In the genomic region with DNA sequence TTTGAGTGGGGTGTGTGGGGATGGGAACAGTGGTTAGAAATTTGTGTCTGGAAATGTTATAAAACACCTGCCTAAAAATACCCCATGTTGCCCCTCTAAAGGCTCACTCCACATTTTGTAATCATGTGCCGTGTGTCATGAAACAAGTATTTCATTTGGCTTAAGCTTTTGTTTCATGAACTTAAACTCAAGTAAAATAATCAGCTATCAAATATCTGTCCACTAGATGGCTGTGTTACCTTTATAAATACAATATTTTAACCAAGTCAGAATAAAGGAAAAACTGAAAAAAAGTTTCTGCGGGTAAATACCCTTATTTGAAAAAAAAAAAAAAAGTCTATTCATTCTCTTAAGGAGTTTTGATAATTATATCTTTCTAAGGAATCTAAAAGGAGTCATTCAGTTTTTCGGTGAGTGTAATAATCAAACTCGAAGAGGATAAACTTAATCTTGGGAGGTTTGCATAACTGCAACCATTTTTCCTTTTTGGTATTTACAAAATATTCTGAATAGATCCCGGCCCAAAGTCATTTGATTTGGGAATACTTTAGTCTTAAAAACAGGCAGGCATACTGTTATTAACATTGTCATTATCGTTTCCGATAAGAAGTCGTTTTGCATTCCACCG, we compare ENCODE assay signal across 9 cellular contexts. TPM values are rescaled to one million over a fixed set of nuclear protein-coding genes. Genes with fewer than 3 reads are reported as not detected.
DNase-seq lines count a peak whose midpoint lies in the region; ATAC-seq and FAIRE-seq lines count a peak whose summit lies in the region.
"Had no signal": no experiment of that assay in that cellular context is flagged by ENCODE, and none has a peak within 500 bp of the region (broad histone marks: within the 10 kb centered on the region; RNA-seq: fewer than 3 reads in every experiment).

No MANE protein-coding gene starts in this region.

- intact Hi-C loops in activated T-helper 2 cell treated with anti-CD3 and anti-CD28 coated beads, Interferon-gamma antibody, Interleukin-2, Interleukin-4, amounts not matched to agents 10 μg/mL and 5 μg/mL and 100 μg/mL, durations not matched to agents 14 hours and 24 hours and 36 hours (cut with micrococcal nuclease) = loop anchor here (1.0 to 10.0 kb wide), 3 partner anchors 268 to 482 kb away; no protein-coding TSS in a partner anchor

- ATAC-seq in GM18511 (IDR thresholded peaks at IDR 0.05; ENCODE audit: unreplicated experiment) = no peak

- H3K4me1 Mint-ChIP-seq in T-helper 2 cell treated with Interferon-gamma antibody and Interleukin-4, amounts not matched to agents 5 μg/mL and 100 μg/mL, for 36 hours (ENCODE audit: low read depth) = no peaks in the 10 kb centered on the region
- no peaks in the 10 kb centered on the region for H3K4me1 Mint-ChIP-seq in activated T-helper 2 cell treated with anti-CD3 and anti-CD28 coated beads, Interferon-gamma antibody, Interleukin-2, Interleukin-4, amounts not matched to agents 10 μg/mL and 5 μg/mL and 100 μg/mL, durations not matched to agents 14 hours and 24 hours and 36 hours (ENCODE audit: low read depth)
- H3K4me1 Mint-ChIP-seq: activated naive CD8-positive, alpha-beta T cell treated with anti-CD3 and anti-CD28 coated beads, Interleukin-2, amount 10 ng/mL, durations not matched to agents 7 days and 5 days had no signal

- FAIRE-seq in endometrium (lab: Jason Lieb, UNC) = peak; percentile 98

- peaks cover 17% of the 10 kb centered on the region for H3K27me3 Mint-ChIP-seq in T-helper 2 cell treated with Interferon-gamma antibody and Interleukin-4, amounts not matched to agents 5 μg/mL and 100 μg/mL, for 36 hours (ENCODE audit: low read depth)
- H3K27me3 Mint-ChIP-seq in activated T-helper 2 cell treated with anti-CD3 and anti-CD28 coated beads, Interferon-gamma antibody, Interleukin-2, Interleukin-4, amounts not matched to agents 10 μg/mL and 5 μg/mL and 100 μg/mL, durations not matched to agents 14 hours and 24 hours and 36 hours (ENCODE audit: low read depth) = peaks cover 23% of the 10 kb centered on the region

- H3K36me3 Mint-ChIP-seq in T-helper 2 cell treated with Interferon-gamma antibody and Interleukin-4, amounts not matched to agents 5 μg/mL and 100 μg/mL, for 36 hours (ENCODE audit: low read depth) = no peaks in the 10 kb centered on the region
- H3K36me3 Mint-ChIP-seq in activated T-helper 2 cell treated with anti-CD3 and anti-CD28 coated beads, Interferon-gamma antibody, Interleukin-2, Interleukin-4, amounts not matched to agents 10 μg/mL and 5 μg/mL and 100 μg/mL, durations not matched to agents 14 hours and 24 hours and 36 hours (ENCODE audit: low read depth) = no peaks in the 10 kb centered on the region
- H3K36me3 Mint-ChIP-seq: activated naive CD8-positive, alpha-beta T cell treated with anti-CD3 and anti-CD28 coated beads, Interleukin-2, amount 10 ng/mL, durations not matched to agents 7 days and 5 days had no signal

- H3K4me3 Mint-ChIP-seq in T-helper 2 cell treated with Interferon-gamma antibody and Interleukin-4, amounts not matched to agents 5 μg/mL and 100 μg/mL, for 36 hours = no peak overlapping the region
- no peak overlapping the region for H3K4me3 Mint-ChIP-seq in activated T-helper 2 cell treated with anti-CD3 and anti-CD28 coated beads, Interferon-gamma antibody, Interleukin-2, Interleukin-4, amounts not matched to agents 10 μg/mL and 5 μg/mL and 100 μg/mL, durations not matched to agents 14 hours and 24 hours and 36 hours (ENCODE audit: low read depth)
- H3K4me3 Mint-ChIP-seq: activated naive CD8-positive, alpha-beta T cell treated with anti-CD3 and anti-CD28 coated beads, Interleukin-2, amount 10 ng/mL, durations not matched to agents 7 days and 5 days had no signal

- H3K9me3 Mint-ChIP-seq in T-helper 2 cell treated with Interferon-gamma antibody and Interleukin-4, amounts not matched to agents 5 μg/mL and 100 μg/mL, for 36 hours = no peaks in the 10 kb centered on the region
- no peaks in the 10 kb centered on the region for H3K9me3 Mint-ChIP-seq in activated T-helper 2 cell treated with anti-CD3 and anti-CD28 coated beads, Interferon-gamma antibody, Interleukin-2, Interleukin-4, amounts not matched to agents 10 μg/mL and 5 μg/mL and 100 μg/mL, durations not matched to agents 14 hours and 24 hours and 36 hours
- H3K9me3 Mint-ChIP-seq: activated naive CD8-positive, alpha-beta T cell treated with anti-CD3 and anti-CD28 coated beads, Interleukin-2, amount 10 ng/mL, durations not matched to agents 7 days and 5 days had no signal

- no peak overlapping the region for H3K27ac Mint-ChIP-seq in T-helper 2 cell treated with Interferon-gamma antibody and Interleukin-4, amounts not matched to agents 5 μg/mL and 100 μg/mL, for 36 hours
- H3K27ac Mint-ChIP-seq in activated T-helper 2 cell treated with anti-CD3 and anti-CD28 coated beads, Interferon-gamma antibody, Interleukin-2, Interleukin-4, amounts not matched to agents 10 μg/mL and 5 μg/mL and 100 μg/mL, durations not matched to agents 14 hours and 24 hours and 36 hours = no peak overlapping the region
- H3K27ac Mint-ChIP-seq: activated naive CD8-positive, alpha-beta T cell treated with anti-CD3 and anti-CD28 coated beads, Interleukin-2, amount 10 ng/mL, durations not matched to agents 7 days and 5 days had no signal

- DNase-seq in SKM-1 treated with dmso at 0.1 percent for 144 hours (lab: John Stamatoyannopoulos, UW; ENCODE audit: unreplicated experiment) (peak; percentile 12), SKM-1 (lab: John Stamatoyannopoulos, UW; ENCODE audit: unreplicated experiment) (no peak), NCI-H748 (lab: John Stamatoyannopoulos, UW; ENCODE audit: unreplicated experiment) (peak; percentile 44), pons (ENCODE audit: low spot score) (peak; percentile 44)
- no peak for DNase-seq in T-helper 2 cell treated with Interferon-gamma antibody and Interleukin-4, amounts not matched to agents 5 μg/mL and 100 μg/mL, for 36 hours (ENCODE audit: low spot score)
- no peak for DNase-seq in activated T-helper 2 cell treated with anti-CD3 and anti-CD28 coated beads, Interferon-gamma antibody, Interleukin-2, Interleukin-4, amounts not matched to agents 10 μg/mL and 5 μg/mL and 100 μg/mL, durations not matched to agents 14 hours and 24 hours and 36 hours (ENCODE audit: low spot score)
- DNase-seq: activated naive CD8-positive, alpha-beta T cell treated with anti-CD3 and anti-CD28 coated beads, Interleukin-2, amount 10 ng/mL, durations not matched to agents 7 days and 5 days had no signal

RNA-seq across cellular contexts. Expression of a gene that starts 29.9 kb away (rescaled TPM):
- total RNA-seq in activated T-helper 2 cell treated with anti-CD3 and anti-CD28 coated beads, Interferon-gamma antibody, Interleukin-2, Interleukin-4, amounts not matched to agents 10 μg/mL and 5 μg/mL and 100 μg/mL, durations not matched to agents 14 hours and 24 hours and 36 hours = 24.1 and 24.9 TPM in 2 replicates

RNA-seq across cellular contexts. Expression of a gene that starts 49.5 kb away (rescaled TPM):
- 31.4 and 34.6 TPM in 2 replicates for total RNA-seq in activated T-helper 2 cell treated with anti-CD3 and anti-CD28 coated beads, Interferon-gamma antibody, Interleukin-2, Interleukin-4, amounts not matched to agents 10 μg/mL and 5 μg/mL and 100 μg/mL, durations not matched to agents 14 hours and 24 hours and 36 hours

Comparison
In these comparisons a context has a peak if more than half of its experiments do, and no peak if none do; other contexts are left out.
1. DNase-seq: peak in SKM-1 treated with dmso at 0.1 percent for 144 hours (single experiment), NCI-H748 (single experiment) and pons (single experiment); none in SKM-1 (single experiment), T-helper 2 cell treated with Interferon-gamma antibody and Interleukin-4, amounts not matched to agents 5 μg/mL and 100 μg/mL, for 36 hours (single experiment) and activated T-helper 2 cell treated with anti-CD3 and anti-CD28 coated beads, Interferon-gamma antibody, Interleukin-2, Interleukin-4, amounts not matched to agents 10 μg/mL and 5 μg/mL and 100 μg/mL, durations not matched to agents 14 hours and 24 hours and 36 hours (single experiment).